In the genomic region with DNA sequence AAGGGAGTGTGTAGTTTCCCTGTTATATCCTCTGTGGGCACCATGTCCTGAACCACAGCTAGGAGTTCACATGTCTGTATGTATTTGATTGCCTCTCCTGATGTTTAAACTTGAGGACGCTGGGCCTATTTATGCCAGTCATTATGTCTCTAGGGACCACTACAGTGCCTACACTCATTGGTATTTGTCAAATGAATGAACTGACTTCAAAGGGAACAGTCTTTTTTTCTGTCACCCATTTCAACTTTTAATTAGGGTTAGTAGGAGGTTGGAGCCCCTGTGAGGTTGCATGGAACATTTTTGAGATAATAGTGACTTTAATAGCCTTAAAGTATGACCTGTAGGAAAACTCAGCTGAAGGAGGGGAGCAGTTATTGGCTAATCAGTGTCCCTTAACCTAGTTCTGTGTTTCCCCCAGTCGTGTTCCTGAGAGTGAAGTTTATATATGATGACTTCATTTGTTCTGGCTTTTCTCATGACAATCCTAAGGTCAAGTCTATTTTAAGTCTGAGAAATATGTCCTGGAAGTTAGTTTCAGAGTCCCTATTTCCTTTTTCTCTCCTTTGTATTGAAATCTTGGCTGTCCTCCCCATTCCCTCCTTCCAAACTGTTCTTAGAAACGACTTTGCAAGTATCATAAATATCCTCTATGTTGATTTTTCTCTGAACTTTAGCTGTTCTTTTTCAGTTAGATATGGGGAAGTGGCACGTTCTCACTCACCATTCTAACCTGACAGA, we compare ENCODE assay signal across 8 cellular contexts. TPM values are rescaled to one million over a fixed set of nuclear protein-coding genes. Genes with fewer than 3 reads are reported as not detected.
DNase-seq lines count a peak whose midpoint lies in the region; ATAC-seq and TF ChIP-seq lines count a peak whose summit lies in the region.

No MANE protein-coding gene starts in this region.

- no peaks in the 10 kb centered on the region for H3K79me2 ChIP-seq in Karpas-422 (ENCODE audit: low read length)

- intact Hi-C loops in esophagus muscularis mucosa (cut with DNase I) = no loop called here
- intact Hi-C loops in activated CD4-positive, alpha-beta T cell treated with anti-CD3 and anti-CD28 coated beads, Interleukin-2, amount 10 ng/mL, durations not matched to agents 24 days and 14 days (cut with micrococcal nuclease) = no loop called here

- H3K9me2 ChIP-seq in Karpas-422 (replicated peaks; ENCODE audit: insufficient read depth, low read length) = no peaks in the 10 kb centered on the region

- H3K9me3 ChIP-seq in esophagus muscularis mucosa = no peaks in the 10 kb centered on the region
- no peaks in the 10 kb centered on the region for H3K9me3 ChIP-seq in Karpas-422 (ENCODE audit: low read length)

- no peak overlapping the region for H3K9ac ChIP-seq in Karpas-422 (ENCODE audit: low read length)

- WGBS in esophagus muscularis mucosa = 8% methylated on average over 4 of the region's 4 CpGs

- H3K4me3 ChIP-seq in esophagus muscularis mucosa = no peak overlapping the region
- H3K4me3 ChIP-seq in Karpas-422 (ENCODE audit: low read length) = no peak overlapping the region

- H3K27me3 Mint-ChIP-seq in osteocyte (ENCODE audit: unreplicated experiment) = no peaks in the 10 kb centered on the region
- no peaks in the 10 kb centered on the region for H3K27me3 Mint-ChIP-seq in activated CD4-positive, alpha-beta T cell treated with anti-CD3 and anti-CD28 coated beads, Interleukin-2, amount 10 ng/mL, durations not matched to agents 24 days and 14 days

- H3K9me3 Mint-ChIP-seq in osteocyte (ENCODE audit: unreplicated experiment) = no peaks in the 10 kb centered on the region
- peaks cover 3% of the 10 kb centered on the region for H3K9me3 Mint-ChIP-seq in activated CD4-positive, alpha-beta T cell treated with anti-CD3 and anti-CD28 coated beads, Interleukin-2, amount 10 ng/mL, durations not matched to agents 24 days and 14 days

- no peak for TF ChIP-seq POLR2A in esophagus muscularis mucosa (IDR thresholded peaks at IDR 0.05; ENCODE audit: low read depth)

- DNase-seq in CMK (ENCODE audit: low read depth) (peak; percentile 91), NCI-H1105 (lab: John Stamatoyannopoulos, UW) (peak; percentile 0), esophagus muscularis mucosa (ENCODE audit: extremely low spot score) (no peak), osteocyte (ENCODE audit: extremely low spot score, unreplicated experiment) (no peak), Karpas-422 (no peak), anterior cingulate cortex (lab: John Stamatoyannopoulos, UW) (no peak)
- no peak for DNase-seq in activated CD4-positive, alpha-beta T cell treated with anti-CD3 and anti-CD28 coated beads, Interleukin-2, amount 10 ng/mL, durations not matched to agents 24 days and 14 days

- no peaks in the 10 kb centered on the region for H3K36me3 ChIP-seq in esophagus muscularis mucosa
- H3K36me3 ChIP-seq in Karpas-422 (ENCODE audit: insufficient read depth, low read length) = no peaks in the 10 kb centered on the region

- ATAC-seq in GM18870 (IDR thresholded peaks at IDR 0.05; ENCODE audit: unreplicated experiment) = no peak

- H3K4me1 ChIP-seq in esophagus muscularis mucosa = peaks cover 60 to 71% (median 64%) of the 10 kb centered on the region in 4 donors
- H3K4me1 ChIP-seq in Karpas-422 (ENCODE audit: low read length) = peaks cover 27% of the 10 kb centered on the region

- no peak overlapping the region for H3K4me2 ChIP-seq in Karpas-422 (ENCODE audit: low read depth, low read length, poor library complexity, severe bottlenecking)

- H3K27me3 ChIP-seq in esophagus muscularis mucosa (no peaks in the 10 kb centered on the region), Karpas-422 (ENCODE audit: low read length) (no peaks in the 10 kb centered on the region)

- TF ChIP-seq EP300 in esophagus muscularis mucosa (IDR thresholded peaks at IDR 0.05) = no peak

- peaks cover 16% of the 10 kb centered on the region for H3K4me1 Mint-ChIP-seq in osteocyte (ENCODE audit: unreplicated experiment)
- peaks cover 11% of the 10 kb centered on the region for H3K4me1 Mint-ChIP-seq in activated CD4-positive, alpha-beta T cell treated with anti-CD3 and anti-CD28 coated beads, Interleukin-2, amount 10 ng/mL, durations not matched to agents 24 days and 14 days

- no peak overlapping the region for H2AFZ ChIP-seq in Karpas-422 (ENCODE audit: low read length)

- TF ChIP-seq CTCF in esophagus muscularis mucosa (IDR thresholded peaks at IDR 0.05) (peak in 1 of 3 experiments; percentile 47), osteocyte (IDR thresholded peaks at IDR 0.05) (peak; percentile 55)

- H3K36me3 Mint-ChIP-seq in osteocyte (ENCODE audit: unreplicated experiment) = no peaks in the 10 kb centered on the region
- peaks cover 4% of the 10 kb centered on the region for H3K36me3 Mint-ChIP-seq in activated CD4-positive, alpha-beta T cell treated with anti-CD3 and anti-CD28 coated beads, Interleukin-2, amount 10 ng/mL, durations not matched to agents 24 days and 14 days (ENCODE audit: low read depth)

- peak overlapping the region; percentile 74 to 78 (median 76) for H3K27ac ChIP-seq in esophagus muscularis mucosa (replicated peaks in 1 of 4)
- H3K27ac ChIP-seq in Karpas-422 (ENCODE audit: low read length) = no peak overlapping the region

- peaks cover 15% of the 10 kb centered on the region; the same call in 1 of the 2 replicates for H4K20me1 ChIP-seq in Karpas-422 (ENCODE audit: insufficient read depth, low read depth, low read length)

- peak overlapping the region; percentile 67 for H3K27ac Mint-ChIP-seq in osteocyte (ENCODE audit: unreplicated experiment)
- H3K27ac Mint-ChIP-seq in activated CD4-positive, alpha-beta T cell treated with anti-CD3 and anti-CD28 coated beads, Interleukin-2, amount 10 ng/mL, durations not matched to agents 24 days and 14 days = no peak overlapping the region

- no peak overlapping the region for H3K4me3 Mint-ChIP-seq in osteocyte (ENCODE audit: unreplicated experiment)
- H3K4me3 Mint-ChIP-seq in activated CD4-positive, alpha-beta T cell treated with anti-CD3 and anti-CD28 coated beads, Interleukin-2, amount 10 ng/mL, durations not matched to agents 24 days and 14 days = no peak overlapping the region

RNA-seq across cellular contexts. Expression of gene PDE8A, which starts 29.0 kb away (rescaled TPM):
- total RNA-seq in esophagus muscularis mucosa (10 to 100 TPM; 31.6 to 36.1 (median 32.5) TPM), osteocyte (23.7 and 24.0 TPM in 2 replicates)
- total RNA-seq in Karpas-422 (2014; rRNA removed; shearing (Covaris generic); ENCODE audit: low replicate concordance) = 3.4 and 7.2 TPM in 2 replicates
- total RNA-seq in activated CD4-positive, alpha-beta T cell treated with anti-CD3 and anti-CD28 coated beads, Interleukin-2, amount 10 ng/mL, durations not matched to agents 24 days and 14 days = 18.5 and 21.1 TPM in 2 replicates

Comparison
In these comparisons a context has a peak if more than half of its experiments do, and no peak if none do; other contexts are left out.
1. DNase-seq: peak in CMK (single experiment) and NCI-H1105 (single experiment); none in esophagus muscularis mucosa (single experiment), osteocyte (single experiment), Karpas-422 (single experiment), anterior cingulate cortex (0 of 58) and activated CD4-positive, alpha-beta T cell treated with anti-CD3 and anti-CD28 coated beads, Interleukin-2, amount 10 ng/mL, durations not matched to agents 24 days and 14 days (single experiment).